In genomic region chr11:12306830-12307229, GRCh38 we compare ENCODE assay signal across 30 cellular contexts.
"Had no signal": no experiment of that assay in that cellular context is flagged by ENCODE, and none has a peak within 500 bp of the region (broad histone marks: within the 10 kb centered on the region; RNA-seq: fewer than 3 reads in every experiment).

No MANE protein-coding gene starts in this region.

- DNase-seq: activated B cell treated with CpG ODN at 0.5 μM for 24 hours; activated CD4-positive, alpha-beta memory T cell treated with anti-CD3 and anti-CD28 coated beads, Interleukin-2, amount 10 ng/mL, durations not matched to agents 7 days and 5 days; activated CD4-positive, alpha-beta T cell treated with anti-CD3 and anti-CD28 coated beads for 48 hours; activated CD4-positive, alpha-beta T cell treated with anti-CD3 and anti-CD28 coated beads, Interleukin-2, amount 50 U/mL, for 4 hours; activated CD8-positive, alpha-beta memory T cell treated with anti-CD3 and anti-CD28 coated beads, Interleukin-2, amount 50 U/mL, for 48 hours; activated gamma-delta T cell; activated naive CD4-positive, alpha-beta T cell; activated naive CD4-positive, alpha-beta T cell treated with anti-CD3 and anti-CD28 coated beads, Interleukin-2, amount 10 ng/mL, durations not matched to agents 7 days and 5 days; activated naive CD8-positive, alpha-beta T cell treated with anti-CD3 and anti-CD28 coated beads, Interleukin-2, amount 10 ng/mL, durations not matched to agents 7 days and 5 days; activated T-cell treated with anti-CD3 and anti-CD28 coated beads for 4 hours; activated T-cell treated with anti-CD3 and anti-CD28 coated beads, Interleukin-2, amount 50 U/mL, for 24 hours; activated T-cell treated with anti-CD3 and anti-CD28 coated beads, Interleukin-2, amount 50 U/mL, for 72 hours; central memory CD4-positive, alpha-beta T cell; cerebellar nuclear complex; colonic mucosa; effector CD8-positive, alpha-beta T cell; esophagus squamous epithelium; head of caudate nucleus; T-helper 17 cell; T1000; WERI-Rb-1 had no signal

- ATAC-seq: activated CD4-positive, CD25-positive, alpha-beta regulatory T cell treated with anti-CD3 and anti-CD28 coated beads, Interleukin-2, amount 50 U/mL, for 24 hours; activated naive CD4-positive, alpha-beta T cell treated with anti-CD3 and anti-CD28 coated beads, Interleukin-2, amount 50 U/mL, for 72 hours; activated T-cell treated with anti-CD3 and anti-CD28 coated beads, Interleukin-2, amount 50 U/mL, for 72 hours; T-helper 17 cell had no signal

- H3K9me3 ChIP-seq: ascending aorta, breast epithelium, colonic mucosa, esophagus squamous epithelium had no signal

- FAIRE-seq: endometrium, endothelial cell of umbilical vein, frontal cortex had no signal

- H3K4me1 ChIP-seq: ascending aorta, breast epithelium, colonic mucosa, esophagus squamous epithelium had no signal

- H3K4me3 ChIP-seq: ascending aorta, breast epithelium, cardiac muscle cell, colonic mucosa, esophagus squamous epithelium had no signal

- H3K27me3 ChIP-seq: ascending aorta, breast epithelium, cardiac muscle cell, colonic mucosa, esophagus squamous epithelium had no signal

- H3K36me3 ChIP-seq: ascending aorta, breast epithelium, cardiac muscle cell, colonic mucosa, esophagus squamous epithelium, WERI-Rb-1 had no signal

- H3K27ac ChIP-seq: ascending aorta, breast epithelium, cardiac muscle cell, colonic mucosa, epithelial cell of prostate, esophagus squamous epithelium, WERI-Rb-1 had no signal
